In the genomic region with DNA sequence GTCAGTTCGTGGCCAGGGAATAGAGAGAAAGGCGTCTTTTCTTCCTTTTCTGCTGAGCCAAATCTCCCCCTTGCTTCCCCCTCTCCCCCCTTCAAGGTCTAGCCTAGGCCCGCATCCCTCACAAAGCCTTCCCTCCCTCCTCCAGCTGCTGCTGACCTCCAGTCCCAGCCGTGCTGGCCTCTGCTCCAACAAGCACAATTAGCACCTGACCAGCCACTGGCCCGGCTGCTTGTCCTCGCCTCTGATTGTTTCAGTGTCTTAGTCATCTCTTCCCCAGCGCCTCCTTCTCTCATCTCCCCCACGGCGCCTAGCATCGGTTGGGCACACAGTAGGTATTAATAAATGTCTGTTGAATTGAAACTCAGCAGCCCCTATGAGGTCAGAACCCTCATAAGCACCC, we compare ENCODE assay signal across 11 cellular contexts. TPM values are rescaled to one million over a fixed set of nuclear protein-coding genes. Genes with fewer than 3 reads are reported as not detected.
DNase-seq lines count a peak whose midpoint lies in the region; ATAC-seq and TF ChIP-seq lines count a peak whose summit lies in the region.
"Had no signal": no experiment of that assay in that cellular context is flagged by ENCODE, and none has a peak within 500 bp of the region (broad histone marks: within the 10 kb centered on the region; RNA-seq: fewer than 3 reads in every experiment).

No MANE protein-coding gene starts in this region.

- H3K27ac ChIP-seq in RWPE1 (peak overlapping the region; percentile 47), skeletal muscle tissue (ENCODE audit: low read depth, low read length) (peak overlapping the region; percentile 47)

- H3K4me1 ChIP-seq in skeletal muscle tissue (ENCODE audit: control insufficient read depth in 3 of 3, insufficient read depth in 3 of 3, low read length in 3 of 3), result peaks cover 0 to 14% (median 4%) of the 10 kb centered on the region in 3 donors

- peaks cover 0 to 13% (median 8%) of the 10 kb centered on the region in 3 donors for H3K27me3 ChIP-seq in skeletal muscle tissue (ENCODE audit: control insufficient read depth in 3 of 3, insufficient read depth in 3 of 3, low read length in 3 of 3)
- H3K27me3 ChIP-seq: esophagus muscularis mucosa had no signal

- H3K36me3 Mint-ChIP-seq in immature natural killer cell, result peaks cover 0 to under 1% (median 0%) of the 10 kb centered on the region in 3 donors

- peaks cover 0 to 6% (median 5%) of the 10 kb centered on the region in 3 donors for H3K27me3 Mint-ChIP-seq in immature natural killer cell (ENCODE audit: low read depth in 3 of 3)

- in situ Hi-C loops in Caki2 (cut with HindIII; ENCODE audit: low pct_unique_long_range_greater_than_20kb, low sequenced_read_pairs), result no loop called here

- no peak for ATAC-seq in GM19455 (IDR thresholded peaks at IDR 0.05; ENCODE audit: unreplicated experiment)
- no peak for ATAC-seq in GM21526 (IDR thresholded peaks at IDR 0.05; ENCODE audit: low FRiP score, unreplicated experiment)

- H3K4me1 Mint-ChIP-seq in immature natural killer cell, result peaks cover 72 to 74% of the 10 kb centered on the region in 2 donors

- peak overlapping the region; percentile 39 to 78 (median 54) for H3K4me3 Mint-ChIP-seq in immature natural killer cell

- H3K9me3 Mint-ChIP-seq in immature natural killer cell, result no peaks in the 10 kb centered on the region

- POLR2A ChIA-PET in RWPE1 (lab: Yijun Ruan, JAX; ENCODE audit: low non-redundant PET), result interaction anchor here (0.7 kb wide), 1 partner anchor 80 kb away, joined by 7 read pairs; no protein-coding TSS in a partner anchor

- H3K9ac ChIP-seq in skeletal muscle tissue (ENCODE audit: low read depth in 1 of 3, low read length in 3 of 3), result no peak overlapping the region

- peak; percentile 34 for DNase-seq in Caki2 (ENCODE audit: low read depth)
- DNase-seq in RWPE1 (ENCODE audit: low spot score), result no peak
- no peak for DNase-seq in immature natural killer cell
- DNase-seq in NOMO-1 (lab: John Stamatoyannopoulos, UW; ENCODE audit: unreplicated experiment in 2 of 2), result no peak
- DNase-seq: activated CD4-positive, alpha-beta T cell treated with anti-CD3 and anti-CD28 coated beads for 48 hours; NCI-H1694 treated with DMSO at 0.1 percent for 48 hours; SW 1271 had no signal

- CTCF ChIA-PET in RWPE1 (lab: Yijun Ruan, JAX), result no interaction called here

- no peaks in the 10 kb centered on the region for H3K9me3 ChIP-seq in skeletal muscle tissue (ENCODE audit: control insufficient read depth in 3 of 3, low read length in 3 of 3)
- H3K9me3 ChIP-seq: esophagus muscularis mucosa had no signal

- H3K36me3 ChIP-seq in skeletal muscle tissue (ENCODE audit: control insufficient read depth in 3 of 3, insufficient read depth in 3 of 3, low read length in 3 of 3), result no peaks in the 10 kb centered on the region
- H3K36me3 ChIP-seq: esophagus muscularis mucosa had no signal

- H3K4me3 ChIP-seq in skeletal muscle tissue (ENCODE audit: low read length in 3 of 3), result no peak overlapping the region
- H3K4me3 ChIP-seq: esophagus muscularis mucosa had no signal

- peak overlapping the region; percentile 55 to 85 (median 82) for H3K27ac Mint-ChIP-seq in immature natural killer cell

- TF ChIP-seq CTCF in RWPE1 (conservative IDR thresholded peaks at IDR 0.05; ENCODE audit: low read depth), result no peak

RNA-seq across cellular contexts. Expression of a gene that starts 4.2 kb away (rescaled TPM):
- 12.5 and 16.0 TPM in 2 replicates for total RNA-seq in Caki2 (2014; rRNA removed; shearing (Covaris generic); ENCODE audit: low replicate concordance)
- 10 to 100 TPM; 12.3 to 44.9 (median 14.7) TPM for polyA plus RNA-seq in immature natural killer cell
- 5.7 TPM for total RNA-seq in skeletal muscle tissue

RNA-seq across cellular contexts. Expression of a gene that starts 59.6 kb away (rescaled TPM):
- 29.7 and 39.0 TPM in 2 replicates for total RNA-seq in Caki2 (2014; rRNA removed; shearing (Covaris generic); ENCODE audit: low replicate concordance)
- 10 to 100 TPM; 20.1 to 31.0 (median 29.0) TPM for polyA plus RNA-seq in immature natural killer cell
- 19.3 TPM for total RNA-seq in skeletal muscle tissue
